ENCODE assay signal across 8 cellular contexts in genomic region chr4:148441624-148441985, GRCh38. TPM values are rescaled to one million over a fixed set of nuclear protein-coding genes. Genes with fewer than 3 reads are reported as not detected.
DNase-seq lines count a peak whose midpoint lies in the region; ATAC-seq, FAIRE-seq and TF ChIP-seq lines count a peak whose summit lies in the region.

No MANE protein-coding gene starts in this region.

- intact Hi-C loops in heart left ventricle (cut with DNase I): loop anchor here in 8 of 10 donors (5.0 to 10.0 kb wide), 8 partner anchors 74 to 514 kb away; no protein-coding TSS in a partner anchor
- intact Hi-C loops in cardiac septum (cut with DNase I): loop anchor here (5.0 to 10.0 kb wide), 4 partner anchors 97 to 379 kb away; no protein-coding TSS in a partner anchor

- H3K4me1 ChIP-seq in heart left ventricle (peaks cover 0 to 51% (median 36%) of the 10 kb centered on the region in 12 donors), mesodermal cell (ENCODE audit: control insufficient read depth, insufficient read depth, low read length, poor library complexity, severe bottlenecking) (peaks cover 9% of the 10 kb centered on the region), urinary bladder (ENCODE audit: insufficient read depth) (no peaks in the 10 kb centered on the region)

- TF ChIP-seq POLR2A in heart left ventricle (IDR thresholded peaks at IDR 0.05): no peak

- ATAC-seq in heart left ventricle (no peak), HG02870 (IDR thresholded peaks at IDR 0.05; ENCODE audit: unreplicated experiment) (no peak)

- H3K27me3 ChIP-seq in heart left ventricle (peaks cover 0 to 25% (median 0%) of the 10 kb centered on the region in 9 donors), bronchial epithelial cell (ENCODE audit: control insufficient read depth, insufficient read depth, low read length) (peaks cover 11% of the 10 kb centered on the region)

- H3K4me3 ChIP-seq in heart left ventricle: peak overlapping the region; percentile 82 to 99 (median 94)
- H3K4me3 ChIP-seq in bronchial epithelial cell (ENCODE audit: low read depth, low read length): peak overlapping the region; percentile 92
- peak overlapping the region; percentile 63 for H3K4me3 ChIP-seq in mesodermal cell (ENCODE audit: extremely low read depth, insufficient read depth, low read length, poor library complexity, severe bottlenecking)
- H3K4me3 ChIP-seq in urinary bladder (ENCODE audit: low read depth, low read length): peak overlapping the region; percentile 88

- TF ChIP-seq CTCF in heart left ventricle (IDR thresholded peaks at IDR 0.05): no peak
- no peak for TF ChIP-seq CTCF in bronchial epithelial cell (IDR thresholded peaks at IDR 0.05; ENCODE audit: insufficient read depth, low read length, severe bottlenecking)

- H3K27ac ChIP-seq in heart left ventricle: peak overlapping the region; percentile 26 to 98 (median 86)
- H3K27ac ChIP-seq in mesodermal cell (ENCODE audit: low read depth, low read length, severe bottlenecking): no peak overlapping the region
- no peak overlapping the region for H3K27ac ChIP-seq in urinary bladder (ENCODE audit: low read depth)

- DNase-seq in heart left ventricle (no peak), cardiac septum (ENCODE audit: low spot score) (no peak), bronchial epithelial cell (ENCODE audit: low read depth) (no peak), NCI-H1105 treated with DMSO at 0.1 percent for 48 hours (lab: John Stamatoyannopoulos, UW) (no peak), inferior parietal cortex (ENCODE audit: extremely low spot score) (no peak)

- 0 to 1% (median 0%) methylated on average over 12 of the region's 12 CpGs for WGBS in heart left ventricle, 4 donors
- 0% methylated on average over 2 to 7 of the region's 12 CpGs for WGBS in mesodermal cell (ENCODE audit: insufficient coverage in 2 of 2), 2 experiments
- WGBS in urinary bladder: 2% methylated on average over 12 of the region's 12 CpGs

- no peaks in the 10 kb centered on the region for H3K36me3 ChIP-seq in heart left ventricle
- H3K36me3 ChIP-seq in bronchial epithelial cell (ENCODE audit: control insufficient read depth, insufficient read depth, low read length): no peaks in the 10 kb centered on the region
- no peaks in the 10 kb centered on the region for H3K36me3 ChIP-seq in mesodermal cell (ENCODE audit: control insufficient read depth, insufficient read depth, low read length)
- H3K36me3 ChIP-seq in urinary bladder (ENCODE audit: insufficient read depth): no peaks in the 10 kb centered on the region

- FAIRE-seq in bronchial epithelial cell (lab: Jason Lieb, UNC): no peak

- H3K9me3 ChIP-seq in heart left ventricle (no peaks in the 10 kb centered on the region), mesodermal cell (ENCODE audit: control insufficient read depth, low read length) (no peaks in the 10 kb centered on the region)

RNA-seq across cellular contexts. Expression of gene NR3C2, which starts 0.6 kb away (rescaled TPM):
- total RNA-seq in heart left ventricle: 10 to 100 TPM; 14.7 to 26.5 (median 20.0) TPM
- polyA plus RNA-seq in heart left ventricle: 1 to 10 TPM; 3.6 TPM
- 17.3 TPM for total RNA-seq in cardiac septum
- 0.77 and 0.79 TPM in 2 replicates for total RNA-seq in bronchial epithelial cell
- polyA plus RNA-seq in mesodermal cell (2013, experiment 1 of 2): 0.26 TPM
- polyA plus RNA-seq in mesodermal cell (2013, experiment 2 of 2): 0.10 TPM
- 19.1 TPM for total RNA-seq in urinary bladder
- 15.5 TPM for polyA plus RNA-seq in urinary bladder

Comparison
In these comparisons a context has a peak if more than half of its experiments do, and no peak if none do; other contexts are left out.
1. H3K27ac ChIP-seq: peak in heart left ventricle (12 of 12); none in mesodermal cell (single experiment) and urinary bladder (single experiment).
2. Peak in every context shown above with its lines, with median percentiles within 50 percentile points of each other: H3K4me3 ChIP-seq.